In the genomic region with DNA sequence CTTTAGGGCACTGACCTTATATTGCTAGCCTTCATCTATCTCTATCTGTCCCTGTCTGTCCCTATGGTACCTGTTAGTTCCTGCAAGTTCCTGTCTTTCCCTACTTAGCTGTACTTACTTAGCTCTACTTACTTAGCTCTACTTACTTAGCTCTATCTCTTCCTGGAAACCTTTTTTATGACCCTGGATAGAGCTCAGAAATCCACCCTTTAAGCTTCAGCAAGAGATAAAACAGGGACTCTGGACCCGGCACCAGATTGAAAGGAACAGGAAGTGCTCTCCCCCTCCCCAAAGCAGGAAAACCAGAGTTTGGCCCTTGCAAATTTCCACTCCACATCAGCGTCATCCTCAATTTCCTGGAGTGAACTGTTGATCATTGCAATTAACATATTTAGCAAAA, we compare ENCODE assay signal across 19 cellular contexts. TPM values are rescaled to one million over a fixed set of nuclear protein-coding genes. Genes with fewer than 3 reads are reported as not detected.
DNase-seq lines count a peak whose midpoint lies in the region; ATAC-seq, FAIRE-seq and TF ChIP-seq lines count a peak whose summit lies in the region.
"Had no signal": no experiment of that assay in that cellular context is flagged by ENCODE, and none has a peak within 500 bp of the region (broad histone marks: within the 10 kb centered on the region; RNA-seq: fewer than 3 reads in every experiment).

No MANE protein-coding gene starts in this region.

- H3K4me1 ChIP-seq in transverse colon = no peaks in the 10 kb centered on the region
- no peaks in the 10 kb centered on the region for H3K4me1 ChIP-seq in CD4-positive, alpha-beta memory T cell (ENCODE audit: insufficient read depth, low read length)

- H3K9me3 ChIP-seq in WERI-Rb-1 (ENCODE audit: severe bottlenecking) (peaks cover 16% of the 10 kb centered on the region), transverse colon (peaks cover 9 to 10% of the 10 kb centered on the region in 2 donors)
- H3K9me3 ChIP-seq in CD4-positive, alpha-beta memory T cell (ENCODE audit: control insufficient read depth in 1 of 2, low read length in 2 of 2) = no peaks in the 10 kb centered on the region

- H3K4me3 Mint-ChIP-seq in CD4-positive, alpha-beta memory T cell = no peak overlapping the region
- H3K4me3 Mint-ChIP-seq: CD8-positive, alpha-beta T cell; H9 had no signal

- peaks cover 0 to 2% of the 10 kb centered on the region in 2 donors for H3K27me3 Mint-ChIP-seq in CD4-positive, alpha-beta memory T cell

- H3K36me3 ChIP-seq in WERI-Rb-1 = no peaks in the 10 kb centered on the region
- no peaks in the 10 kb centered on the region for H3K36me3 ChIP-seq in transverse colon
- H3K36me3 ChIP-seq in CD4-positive, alpha-beta memory T cell (ENCODE audit: insufficient read depth, low read length) = no peaks in the 10 kb centered on the region

- peak; percentile 93 for ATAC-seq in left colon
- ATAC-seq: CD8-positive, alpha-beta T cell; HCT116 had no signal

- peaks cover 0 to 8% (median 3%) of the 10 kb centered on the region in 8 donors for H3K9me3 Mint-ChIP-seq in CD4-positive, alpha-beta memory T cell

- H3K27me3 ChIP-seq in WERI-Rb-1 (ENCODE audit: insufficient read depth, low read depth, severe bottlenecking) (no peaks in the 10 kb centered on the region), transverse colon (no peaks in the 10 kb centered on the region)
- no peaks in the 10 kb centered on the region for H3K27me3 ChIP-seq in CD4-positive, alpha-beta memory T cell (ENCODE audit: insufficient read depth, low read length)

- in situ Hi-C loops in transverse colon (cut with MboI; ENCODE audit: low pct_ligation_motif_present in 1 of 4, low pct_unique_long_range_greater_than_20kb in 1 of 4, low sequenced_read_pairs in 3 of 4) = no loop called here

- FAIRE-seq in GM12892 (lab: Jason Lieb, UNC) = peak; percentile 46
- FAIRE-seq: G401.6, GM19239, H1 had no signal

- intact Hi-C loops in left colon (cut with DNase I, micrococcal nuclease) = no loop called here
- intact Hi-C loops in transverse colon (cut with DNase I; ENCODE audit: low total_unique reads) = no loop called here
- intact Hi-C loops in CD4-positive, alpha-beta memory T cell (cut with micrococcal nuclease) = no loop called here
- intact Hi-C loops in lower leg skin (cut with DNase I; ENCODE audit: low total_unique reads) = no loop called here

- 43 to 52% methylated on average over 2 of the region's 2 CpGs for WGBS in transverse colon (ENCODE audit: low coverage in 1 of 2), 2 donors
- WGBS in lower leg skin, 2 donors = 55 to 57% methylated on average over 2 of the region's 2 CpGs

- no peak overlapping the region for H3K27ac Mint-ChIP-seq in CD4-positive, alpha-beta memory T cell
- H3K27ac Mint-ChIP-seq: CD8-positive, alpha-beta T cell; H9 had no signal

- POLR2A ChIA-PET in CD4-positive, alpha-beta memory T cell (lab: Charles Lee; ENCODE audit: partially characterized antibody) = no interaction called here

- H3K36me3 Mint-ChIP-seq in CD4-positive, alpha-beta memory T cell = no peaks in the 10 kb centered on the region
- H3K36me3 Mint-ChIP-seq: CD8-positive, alpha-beta T cell had no signal

- TF ChIP-seq POLR2A in GM12892 (IDR thresholded peaks at IDR 0.05; ENCODE audit: low read depth, low read length) (no peak), transverse colon (IDR thresholded peaks at IDR 0.05) (no peak), lower leg skin (IDR thresholded peaks at IDR 0.05) (no peak)

- TF ChIP-seq CTCF in WERI-Rb-1 (IDR thresholded peaks at IDR 0.05; ENCODE audit: low read depth, low read length) (no peak), transverse colon (IDR thresholded peaks at IDR 0.05) (no peak), lower leg skin (IDR thresholded peaks at IDR 0.05) (no peak)

- CTCF ChIA-PET in CD4-positive, alpha-beta memory T cell (lab: Charles Lee; ENCODE audit: partially characterized antibody) = no interaction called here

- H3K4me1 Mint-ChIP-seq in CD4-positive, alpha-beta memory T cell = no peaks in the 10 kb centered on the region
- H3K4me1 Mint-ChIP-seq: H9 had no signal

- H3K27ac ChIP-seq in WERI-Rb-1 (no peak overlapping the region), transverse colon (no peak overlapping the region)
- no peak overlapping the region for H3K27ac ChIP-seq in CD4-positive, alpha-beta memory T cell (ENCODE audit: low read depth, low read length)
- H3K27ac ChIP-seq: GM23248 had no signal

- DNase-seq in GM12892 (ENCODE audit: insufficient read length) (no peak), WERI-Rb-1 (peak; percentile 62), left colon (no peak), transverse colon (peak; percentile 17), hypothalamus (lab: John Stamatoyannopoulos, UW) (no peak), lower leg skin (ENCODE audit: low spot score in 2 of 2) (no peak)
- DNase-seq in CD4-positive, alpha-beta memory T cell = no peak
- DNase-seq: C1 segment of cervical spinal cord; Calu3; CD8-positive, alpha-beta T cell; DND-41; GM23248; H9 had no signal

- H3K4me3 ChIP-seq in WERI-Rb-1 (ENCODE audit: low read depth, low read length) = no peak overlapping the region
- no peak overlapping the region for H3K4me3 ChIP-seq in transverse colon
- no peak overlapping the region for H3K4me3 ChIP-seq in CD4-positive, alpha-beta memory T cell (ENCODE audit: low read length in 2 of 2)
- no peak overlapping the region for H3K4me3 ChIP-seq in lower leg skin (ENCODE audit: low read depth, poor library complexity, severe bottlenecking)
- H3K4me3 ChIP-seq: GM23248 had no signal

- TF ChIP-seq EP300 in transverse colon (IDR thresholded peaks at IDR 0.05; ENCODE audit: low read depth) = no peak

RNA-seq across cellular contexts. Expression of gene IL9R, which starts 12.3 kb away (rescaled TPM):
- 6.0 TPM for polyA plus RNA-seq in GM12892 (2012; ENCODE audit: missing spikeins)
- under 1 TPM in 1 of 2 donors, not detected in 1; 0.73 TPM for total RNA-seq in left colon
- total RNA-seq in transverse colon = under 1 TPM in 2 of 4 donors, not detected in 2; 0.41 to 0.79 TPM
- total RNA-seq in CD4-positive, alpha-beta memory T cell = 10 to 100 TPM; 17.0 to 22.9 TPM
- polyA plus RNA-seq in CD4-positive, alpha-beta memory T cell = 1 to 10 TPM; 1.4 to 2.0 TPM
- total RNA-seq in lower leg skin = under 1 TPM in 2 of 4 donors, not detected in 2; 0.26 to 0.27 TPM
- total RNA-seq: A172, Calu3, GM23248 had no signal
- polyA plus RNA-seq: BJ, GM23248 had no signal

Comparison
In these comparisons a context has a peak if more than half of its experiments do, and no peak if none do; other contexts are left out.
1. DNase-seq: peak in WERI-Rb-1 (single experiment) and transverse colon (single experiment); none in GM12892 (single experiment), left colon (0 of 2), hypothalamus (0 of 51), CD4-positive, alpha-beta memory T cell (0 of 5) and lower leg skin (0 of 2).
2. RNA of gene IL9R, which starts 12.3 kb away (total RNA-seq): 17.0 to 22.9 TPM in CD4-positive, alpha-beta memory T cell; 0.73 TPM in left colon, 0.41 to 0.79 TPM in transverse colon and 0.26 to 0.27 TPM in lower leg skin; every median in the first group is over 10 times any median in the second.